11 cellular contexts compared by ENCODE assay signal in genomic region chr6:149342525-149342924, GRCh38. TPM values are rescaled to one million over a fixed set of nuclear protein-coding genes. Genes with fewer than 3 reads are reported as not detected.
A peak's percentile ranks its signal among the peaks of the same experiment; 100 is the strongest.
DNase-seq lines count a peak whose midpoint lies in the region; ATAC-seq and TF ChIP-seq lines count a peak whose summit lies in the region.
"Had no signal": no experiment of that assay in that cellular context is flagged by ENCODE, and none has a peak within 500 bp of the region (broad histone marks: within the 10 kb centered on the region; RNA-seq: fewer than 3 reads in every experiment).

No MANE protein-coding gene starts in this region.

- H3K4me1 Mint-ChIP-seq in CD4-positive, CD25-positive, alpha-beta regulatory T cell: peaks cover 65 to 84% (median 73%) of the 10 kb centered on the region in 4 donors
- peaks cover 39% of the 10 kb centered on the region for H3K4me1 Mint-ChIP-seq in WTC11

- peaks cover 89% of the 10 kb centered on the region for H3K4me1 ChIP-seq in CD4-positive, CD25-positive, alpha-beta regulatory T cell (ENCODE audit: control insufficient read depth, insufficient read depth, low read length, poor library complexity, severe bottlenecking)

- H3K27ac ChIP-seq in CD4-positive, CD25-positive, alpha-beta regulatory T cell (ENCODE audit: insufficient read depth, low read length, poor library complexity, severe bottlenecking): peak overlapping the region; percentile 51

- H3K36me3 ChIP-seq in CD4-positive, CD25-positive, alpha-beta regulatory T cell (ENCODE audit: control insufficient read depth, insufficient read depth, low read length): peaks cover 27% of the 10 kb centered on the region

- peak overlapping the region; percentile 19 to 72 (median 36) for H3K4me3 Mint-ChIP-seq in CD4-positive, CD25-positive, alpha-beta regulatory T cell
- H3K4me3 Mint-ChIP-seq in WTC11: no peak overlapping the region
- H3K4me3 Mint-ChIP-seq: neural crest cell had no signal

- ATAC-seq in CD4-positive, CD25-positive, alpha-beta regulatory T cell (ENCODE audit: low read depth in 2 of 2): no peak
- peak; percentile 69 for ATAC-seq in GM19023 (IDR thresholded peaks at IDR 0.05; ENCODE audit: unreplicated experiment)
- peak; percentile 83 for ATAC-seq in HG02973 (IDR thresholded peaks at IDR 0.05; ENCODE audit: unreplicated experiment)
- ATAC-seq in WTC11: no peak
- ATAC-seq: SK-N-SH treated with all-trans-retinoic acid at 6 μM for 48 hours had no signal

- peak overlapping the region; percentile 75 for H3K4me3 ChIP-seq in CD4-positive, CD25-positive, alpha-beta regulatory T cell (ENCODE audit: low read depth, low read length)

- H3K27me3 ChIP-seq in CD4-positive, CD25-positive, alpha-beta regulatory T cell (ENCODE audit: control insufficient read depth, insufficient read depth, low read length): no peaks in the 10 kb centered on the region

- no peak for DNase-seq in CD4-positive, CD25-positive, alpha-beta regulatory T cell
- DNase-seq in WTC11 (ENCODE audit: low spot score): no peak
- DNase-seq in D341Med (ENCODE audit: low spot score): no peak
- DNase-seq in NCI-H187 (lab: John Stamatoyannopoulos, UW): no peak
- DNase-seq in NCI-H1417 treated with DMSO at 0.1 percent for 48 hours (lab: John Stamatoyannopoulos, UW): no peak
- DNase-seq in HEK293T (ENCODE audit: extremely low spot score): no peak
- DNase-seq: DND-41 had no signal

- H3K27me3 Mint-ChIP-seq in CD4-positive, CD25-positive, alpha-beta regulatory T cell: no peaks in the 10 kb centered on the region
- H3K27me3 Mint-ChIP-seq in WTC11 (ENCODE audit: low read depth): no peaks in the 10 kb centered on the region

- peak overlapping the region; percentile 60 to 81 (median 69) for H3K27ac Mint-ChIP-seq in CD4-positive, CD25-positive, alpha-beta regulatory T cell
- H3K27ac Mint-ChIP-seq in WTC11: peak overlapping the region; percentile 59

- H3K9me3 ChIP-seq in CD4-positive, CD25-positive, alpha-beta regulatory T cell (ENCODE audit: control insufficient read depth in 2 of 2, low read length in 2 of 2): no peaks in the 10 kb centered on the region

- TF ChIP-seq CTCF in WTC11 (IDR thresholded peaks at IDR 0.05): no peak

- CTCF ChIA-PET in WTC11 (lab: Charles Lee) (interaction anchor here (0.7 kb wide), 1 partner anchor 147 kb away, joined by 3 read pairs; no protein-coding TSS in a partner anchor), HEK293T (lab: Yijun Ruan, JAX) (no interaction called here)

- peaks cover 0 to 5% (median 0%) of the 10 kb centered on the region in 7 donors for H3K9me3 Mint-ChIP-seq in CD4-positive, CD25-positive, alpha-beta regulatory T cell
- peaks cover 6% of the 10 kb centered on the region; the same call in 1 of the 2 replicates for H3K9me3 Mint-ChIP-seq in WTC11
- H3K9me3 Mint-ChIP-seq: neural crest cell had no signal

- peaks cover 16% of the 10 kb centered on the region for H3K36me3 Mint-ChIP-seq in CD4-positive, CD25-positive, alpha-beta regulatory T cell
- H3K36me3 Mint-ChIP-seq in WTC11: no peaks in the 10 kb centered on the region; the same call in 1 of the 2 replicates

- POLR2A ChIA-PET in WTC11 (lab: Charles Lee) (no interaction called here), HEK293T (lab: Yijun Ruan, JAX) (no interaction called here)

TF ChIP-seq in WTC11, 78 proteins besides CTCF, POLR2A, EP300 and RAD21 (continues in another document):
- TF ChIP-seq FOXK1 (CRISPR knock-in tag; IDR thresholded peaks at IDR 0.05) (no peak), SP1 (CRISPR knock-in tag; conservative IDR thresholded peaks at IDR 0.05) (no peak), NR1H2 (CRISPR knock-in tag; IDR thresholded peaks at IDR 0.05) (no peak), IRF1 (CRISPR knock-in tag; IDR thresholded peaks at IDR 0.05) (no peak), RELA (CRISPR knock-in tag; IDR thresholded peaks at IDR 0.05; ENCODE audit: borderline replicate concordance) (no peak), ARID4B (CRISPR knock-in tag; IDR thresholded peaks at IDR 0.05; ENCODE audit: borderline replicate concordance) (no peak)

TF ChIP-seq in HEK293T, 16 proteins besides CTCF, POLR2A, EP300 and RAD21:
- no peak for TF ChIP-seq BHLHE40 (IDR thresholded peaks at IDR 0.05; ENCODE audit: borderline replicate concordance)
- TF ChIP-seq L3MBTL2 (conservative IDR thresholded peaks at IDR 0.05): no peak
- TF ChIP-seq FOXA1 (IDR thresholded peaks at IDR 0.05): no peak
- no peak for TF ChIP-seq CTBP1 (IDR thresholded peaks at IDR 0.05; ENCODE audit: borderline replicate concordance)
- no peak for TF ChIP-seq FOXK2 (IDR thresholded peaks at IDR 0.05)
- TF ChIP-seq PKNOX1 (IDR thresholded peaks at IDR 0.05): no peak
- TF ChIP-seq SUZ12 (IDR thresholded peaks at IDR 0.05): no peak
- no peak for TF ChIP-seq ARNT (IDR thresholded peaks at IDR 0.05)

RNA-seq across cellular contexts. Expression of gene TAB2, which starts 25.0 kb away (rescaled TPM):
- 180 TPM for total RNA-seq in CD4-positive, CD25-positive, alpha-beta regulatory T cell
- polyA plus RNA-seq in CD4-positive, CD25-positive, alpha-beta regulatory T cell: 10 to 100 TPM; 21.6 to 26.8 (median 22.0) TPM
- total RNA-seq in WTC11 (2021): 45.3 to 55.6 TPM (median 47.2 TPM) in 3 replicates

RNA-seq across cellular contexts. Expression of gene SUMO4, which starts 57.5 kb away (rescaled TPM):
- 9.0 TPM for total RNA-seq in CD4-positive, CD25-positive, alpha-beta regulatory T cell
- 1 to 10 TPM in 2 of 4 donors, under 1 TPM in 2; 0.38 to 1.6 (median 0.93) TPM for polyA plus RNA-seq in CD4-positive, CD25-positive, alpha-beta regulatory T cell
- 0.55 to 1.2 TPM (median 0.73 TPM) in 3 replicates for total RNA-seq in WTC11 (2021)

Comparison
In these comparisons a context has a peak if more than half of its experiments do, and no peak if none do; other contexts are left out.
1. ATAC-seq: peak in GM19023 (single experiment) and HG02973 (single experiment); none in CD4-positive, CD25-positive, alpha-beta regulatory T cell (0 of 2) and WTC11 (single experiment).